ENCODE assay signal across 8 cellular contexts in genomic region chr22:50342651-50343540, GRCh38. TPM values are rescaled to one million over a fixed set of nuclear protein-coding genes. Genes with fewer than 3 reads are reported as not detected.
DNase-seq lines count a peak whose midpoint lies in the region; ATAC-seq, FAIRE-seq and TF ChIP-seq lines count a peak whose summit lies in the region.

TSS of gene PPP6R2 (plus strand) at chr22:50343327. CDS start at chr22:50393909, 50,582 bp downstream.

- H3K79me2 ChIP-seq in HepG2 (ENCODE audit: insufficient read depth, low read length): peaks cover 14% of the 10 kb centered on the region

- in situ Hi-C loops in HepG2 (cut with HindIII; ENCODE audit: extremely low pct_ligation_motif_present, low pct_unique_long_range_greater_than_20kb): no loop called here

- CTCF ChIA-PET in HepG2 (lab: Yijun Ruan, JAX; ENCODE audit: low intra/inter-chr PET ratio, low total read pairs): interaction anchor here (1.2 to 4.2 kb wide), 6 partner anchors 16 to 101 kb away, joined by 3 to 125 read pairs (median 10); partner anchors contain the start of gene DENND6B

- DNase-seq in NCI-H2029 (lab: John Stamatoyannopoulos, UW): peak; percentile 23
- DNase-seq in NCI-H2029 treated with DMSO at 0.1 percent for 48 hours (lab: John Stamatoyannopoulos, UW): no peak
- peak; percentile 76 for DNase-seq in NCI-H2171 (lab: John Stamatoyannopoulos, UW)
- peak; percentile 85 for DNase-seq in activated CD4-positive, alpha-beta T cell treated with anti-CD3 and anti-CD28 coated beads, Interleukin-2, amount 50 U/mL, for 1 hour
- peak; percentile 40 for DNase-seq in HepG2 (ENCODE audit: low spot score)
- peak; percentile 92 for DNase-seq in stimulated activated CD4-positive, alpha-beta T cell treated with anti-CD3 and anti-CD28 coated beads, Interleukin-4, amount 100 ng/mL, for 1 hour

- H3K4me3 Mint-ChIP-seq in dendritic cell treated with granulocyte-macrophage colony-stimulating factor and Interleukin-4, amounts not matched to agents 40 ng/mL and 50 ng/mL, for 4 days: peak within 1 kb of the TSS; percentile 73

- peak within 1 kb of the TSS; percentile 92 for H3K4me2 ChIP-seq in HepG2 (ENCODE audit: low read depth, low read length)

- H3K4me3 ChIP-seq in HepG2 (replicated peaks in 1 of 3; ENCODE audit: insufficient read depth in 1 of 3, low read depth in 2 of 3, low read length in 3 of 3): peak within 1 kb of the TSS; percentile 81 to 86 (median 83)

- POLR2A ChIA-PET in HepG2 (lab: Yijun Ruan, JAX): interaction anchor here (1.0 to 2.7 kb wide), 9 partner anchors 14 to 165 kb away, joined by 4 to 38 read pairs (median 7); partner anchors contain the start of genes DENND6B, HDAC10, LMF2 and NCAPH2

- TF ChIP-seq EP300 in HepG2 (IDR thresholded peaks at IDR 0.05; ENCODE audit: low read depth in 2 of 2, low read length in 2 of 2) (no peak), HepG2 (CRISPR knock-in tag; IDR thresholded peaks at IDR 0.05; ENCODE audit: borderline replicate concordance) (no peak)

- peaks cover 53% of the 10 kb centered on the region for H3K4me1 ChIP-seq in HepG2 (ENCODE audit: insufficient read depth, low read length)

- no peak within 1 kb of the TSS for H2AFZ ChIP-seq in HepG2 (ENCODE audit: low read length)

- peaks cover 13% of the 10 kb centered on the region; the same call in 1 of the 2 replicates for H4K20me1 ChIP-seq in HepG2 (ENCODE audit: insufficient read depth, low read length)

- WGBS in HepG2 (ENCODE audit: low lambda C conversion rate): 0% methylated on average over 15 of the region's 87 CpGs

- no peaks in the 10 kb centered on the region for H3K9me3 Mint-ChIP-seq in dendritic cell treated with granulocyte-macrophage colony-stimulating factor and Interleukin-4, amounts not matched to agents 40 ng/mL and 50 ng/mL, for 4 days

- no peaks in the 10 kb centered on the region for H3K36me3 ChIP-seq in HepG2 (replicated peaks in 1 of 2; ENCODE audit: control insufficient read depth in 1 of 2, insufficient read depth in 2 of 2, low read length in 2 of 2)

- no peak for FAIRE-seq in HepG2 (lab: Jason Lieb, UNC)

- peak; percentile 43 to 44; a peak in 2 of 4 replicates for TF ChIP-seq POLR2A in HepG2 (IDR thresholded peaks at IDR 0.05; ENCODE audit: insufficient read depth in 1 of 2, low read depth in 2 of 2, low read length in 2 of 2)

- no peaks in the 10 kb centered on the region for H3K4me1 Mint-ChIP-seq in dendritic cell treated with granulocyte-macrophage colony-stimulating factor and Interleukin-4, amounts not matched to agents 40 ng/mL and 50 ng/mL, for 4 days (ENCODE audit: low read depth)

- H3K9ac ChIP-seq in HepG2 (ENCODE audit: insufficient read depth, low read depth, low read length): peak within 1 kb of the TSS; percentile 89

- H3K27ac ChIP-seq in HepG2 (ENCODE audit: extremely low read length, insufficient read depth, low read length): peak within 1 kb of the TSS; percentile 56

- peak; percentile 79 for ATAC-seq in HG02798 (IDR thresholded peaks at IDR 0.05; ENCODE audit: poor library complexity, unreplicated experiment)
- ATAC-seq in HepG2: peak; percentile 74

- TF ChIP-seq RAD21 in HepG2 (CRISPR knock-in tag; IDR thresholded peaks at IDR 0.05): no peak

- H3K9me3 ChIP-seq in HepG2 (ENCODE audit: low read length): no peaks in the 10 kb centered on the region

- BruUV-seq in HepG2 (replicated peaks; lab: Mats Ljungman, UMichigan): TSS peak; percentile 92

- TF ChIP-seq CTCF in HepG2 (CRISPR knock-in tag; IDR thresholded peaks at IDR 0.05): no peak

- H3K27me3 ChIP-seq in HepG2 (ENCODE audit: control insufficient read depth in 1 of 2, insufficient read depth in 2 of 2, low read length in 2 of 2): no peaks in the 10 kb centered on the region

- no peaks in the 10 kb centered on the region for H3K36me3 Mint-ChIP-seq in dendritic cell treated with granulocyte-macrophage colony-stimulating factor and Interleukin-4, amounts not matched to agents 40 ng/mL and 50 ng/mL, for 4 days (ENCODE audit: low read depth)

- no peaks in the 10 kb centered on the region for H3K27me3 Mint-ChIP-seq in dendritic cell treated with granulocyte-macrophage colony-stimulating factor and Interleukin-4, amounts not matched to agents 40 ng/mL and 50 ng/mL, for 4 days

- H3K27ac Mint-ChIP-seq in dendritic cell treated with granulocyte-macrophage colony-stimulating factor and Interleukin-4, amounts not matched to agents 40 ng/mL and 50 ng/mL, for 4 days: peak within 1 kb of the TSS; percentile 62

- intact Hi-C loops in dendritic cell treated with granulocyte-macrophage colony-stimulating factor and Interleukin-4, amounts not matched to agents 40 ng/mL and 50 ng/mL, for 4 days (cut with micrococcal nuclease): loop anchor here (1.0 to 5.0 kb wide), 4 partner anchors 36 to 98 kb away; partner anchors contain the start of genes PLXNB2 and TUBGCP6
- intact Hi-C loops in HepG2 (cut with micrococcal nuclease; ENCODE audit: unreplicated experiment): loop anchor here (2.0 kb wide), 3 partner anchors 54 to 98 kb away; partner anchors contain the start of genes MAPK11 and TUBGCP6

TF ChIP-seq in HepG2, 621 proteins besides CTCF, POLR2A, EP300 and RAD21 (continues in another document):
- peak; percentile 57 for TF ChIP-seq ZFX (CRISPR knock-in tag; IDR thresholded peaks at IDR 0.05; ENCODE audit: low read depth)
- TF ChIP-seq ZNF687 (CRISPR knock-in tag; IDR thresholded peaks at IDR 0.05): peak; percentile 43
- TF ChIP-seq ZNF20 (CRISPR knock-in tag; IDR thresholded peaks at IDR 0.05): no peak

RNA-seq across cellular contexts. Expression of gene PPP6R2, which starts in this region (rescaled TPM):
- total RNA-seq in HepG2 (2016; rRNA removed; fragmentation: Illumina TruSeq; extraction: Trizol): 36.1 and 55.0 TPM in 2 replicates
- total RNA-seq in HepG2 (2016; cell fraction: cytosol; rRNA removed; fragmentation: Illumina TruSeq; extraction: Trizol; ENCODE audit: low read depth): 13.5 and 14.8 TPM in 2 replicates
- total RNA-seq in HepG2 (2016; cell fraction: insoluble cytoplasmic fraction; rRNA removed; fragmentation: Illumina TruSeq; extraction: Trizol): 33.5 and 56.7 TPM in 2 replicates
- 26.4 and 27.2 TPM in 2 replicates for total RNA-seq in HepG2 (2016; cell fraction: membrane; rRNA removed; fragmentation: Illumina TruSeq; extraction: Trizol)
- total RNA-seq in HepG2 (2016; cell fraction: nucleus; rRNA removed; fragmentation: Illumina TruSeq; extraction: Trizol): 53.7 and 65.8 TPM in 2 replicates
- polyA plus RNA-seq in HepG2 (2011; rRNA removed): 102 and 112 TPM in 2 replicates
- polyA plus RNA-seq in HepG2 (2011; cell fraction: cytosol; rRNA removed): 56.6 and 76.3 TPM in 2 replicates
- polyA plus RNA-seq in HepG2 (2011; cell fraction: nucleus; rRNA removed): 458 and 611 TPM in 2 replicates
- polyA plus RNA-seq in HepG2 (2012): 58.5 and 66.4 TPM in 2 replicates
- polyA plus RNA-seq in HepG2 (2016; cell fraction: cytosol; fragmentation: Illumina TruSeq; extraction: Trizol; ENCODE audit: low read depth): 6.8 and 7.7 TPM in 2 replicates
- 26.5 and 32.8 TPM in 2 replicates for polyA plus RNA-seq in HepG2 (2016; cell fraction: insoluble cytoplasmic fraction; fragmentation: Illumina TruSeq; extraction: Trizol; ENCODE audit: low read depth)
- 17.1 and 18.2 TPM in 2 replicates for polyA plus RNA-seq in HepG2 (2016; cell fraction: membrane; fragmentation: Illumina TruSeq; extraction: Trizol; ENCODE audit: low read depth)
- polyA plus RNA-seq in HepG2 (2016; cell fraction: nucleus; fragmentation: Illumina TruSeq; extraction: Trizol; ENCODE audit: insufficient read depth, low read depth): 172 and 175 TPM in 2 replicates
- polyA minus RNA-seq in HepG2 (2011; rRNA and poly(A)+ RNA removed; ENCODE audit: low replicate concordance): 25.0 and 101 TPM in 2 replicates
- polyA minus RNA-seq in HepG2 (2011; cell fraction: cytosol; rRNA and poly(A)+ RNA removed): 29.8 and 30.8 TPM in 2 replicates
- polyA minus RNA-seq in HepG2 (2011; cell fraction: nucleus; rRNA and poly(A)+ RNA removed): 84.9 and 89.9 TPM in 2 replicates
